1 cellular context compared by ENCODE assay signal in the genomic region with DNA sequence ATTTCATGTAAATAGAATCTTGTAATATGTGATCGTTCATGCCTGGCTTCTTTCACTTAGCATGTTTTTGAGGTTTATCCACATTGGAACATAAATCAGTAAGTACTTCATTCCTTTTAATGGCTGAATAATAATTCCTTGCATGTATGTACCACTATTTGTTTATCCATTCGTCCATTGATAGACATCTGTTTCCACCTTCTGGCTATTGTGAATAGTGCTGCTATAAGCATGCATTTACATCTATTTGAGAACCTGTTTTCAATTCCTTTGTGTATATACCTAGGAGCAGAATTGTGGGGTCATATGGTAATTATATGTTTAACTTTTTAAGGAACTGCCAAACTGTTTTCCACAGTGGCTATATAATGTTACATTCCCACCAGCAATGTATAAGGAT.
TF ChIP-seq lines count a peak whose summit lies in the region.

No MANE protein-coding gene starts in this region.

TF ChIP-seq in HCT116, 20 proteins besides CTCF, POLR2A, EP300 and RAD21 (continued from another document):
- TF ChIP-seq REST (IDR thresholded peaks at IDR 0.05; ENCODE audit: low read depth): no peak
- no peak for TF ChIP-seq TCF7L2 (IDR thresholded peaks at IDR 0.05; ENCODE audit: borderline replicate concordance, extremely low read depth, insufficient read depth, insufficient read length)
- TF ChIP-seq SRF (IDR thresholded peaks at IDR 0.05; ENCODE audit: low read depth): no peak
- TF ChIP-seq CBX3 (IDR thresholded peaks at IDR 0.05; ENCODE audit: low read depth): no peak
